ENCODE assay signal across 3 cellular contexts in the genomic region with DNA sequence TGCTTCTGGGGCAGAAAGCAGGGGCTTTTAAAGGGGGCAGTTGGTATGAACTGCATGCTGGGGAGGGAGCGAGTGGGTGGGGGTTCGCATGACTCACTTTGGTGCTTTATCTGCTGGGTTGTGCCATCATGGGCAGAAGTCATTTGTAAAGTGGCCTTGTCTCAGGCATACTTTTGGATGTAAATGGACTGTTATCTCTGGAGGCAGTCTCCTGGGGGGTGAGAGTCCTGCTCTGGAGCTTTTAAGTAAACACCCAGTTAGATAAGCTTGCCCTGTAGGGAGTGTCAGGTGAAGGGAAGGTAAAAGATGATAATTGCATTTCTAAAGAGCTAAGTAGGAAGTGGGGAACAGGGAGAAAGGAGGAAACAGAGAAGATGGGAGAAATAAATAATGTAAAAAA.
TF ChIP-seq lines count a peak whose summit lies in the region.

No MANE protein-coding gene starts in this region.

TF ChIP-seq in SK-N-SH, 30 proteins besides CTCF, POLR2A, EP300 and RAD21:
- TF ChIP-seq, protein P1, sequence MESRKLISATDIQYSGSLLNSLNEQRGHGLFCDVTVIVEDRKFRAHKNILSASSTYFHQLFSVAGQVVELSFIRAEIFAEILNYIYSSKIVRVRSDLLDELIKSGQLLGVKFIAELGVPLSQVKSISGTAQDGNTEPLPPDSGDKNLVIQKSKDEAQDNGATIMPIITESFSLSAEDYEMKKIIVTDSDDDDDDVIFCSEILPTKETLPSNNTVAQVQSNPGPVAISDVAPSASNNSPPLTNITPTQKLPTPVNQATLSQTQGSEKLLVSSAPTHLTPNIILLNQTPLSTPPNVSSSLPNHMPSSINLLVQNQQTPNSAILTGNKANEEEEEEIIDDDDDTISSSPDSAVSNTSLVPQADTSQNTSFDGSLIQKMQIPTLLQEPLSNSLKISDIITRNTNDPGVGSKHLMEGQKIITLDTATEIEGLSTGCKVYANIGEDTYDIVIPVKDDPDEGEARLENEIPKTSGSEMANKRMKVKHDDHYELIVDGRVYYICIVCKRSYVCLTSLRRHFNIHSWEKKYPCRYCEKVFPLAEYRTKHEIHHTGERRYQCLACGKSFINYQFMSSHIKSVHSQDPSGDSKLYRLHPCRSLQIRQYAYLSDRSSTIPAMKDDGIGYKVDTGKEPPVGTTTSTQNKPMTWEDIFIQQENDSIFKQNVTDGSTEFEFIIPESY (IDR thresholded peaks at IDR 0.05; ENCODE audit: borderline replicate concordance, low read depth): no peak
- TF ChIP-seq RFX5 (IDR thresholded peaks at IDR 0.05; ENCODE audit: low read length) (no peak), RXRA (IDR thresholded peaks at IDR 0.05; ENCODE audit: borderline replicate concordance, low read depth) (no peak), NFIC (IDR thresholded peaks at IDR 0.05; ENCODE audit: borderline replicate concordance) (no peak), FOXJ3 (CRISPR knock-in tag; IDR thresholded peaks at IDR 0.05) (no peak), TCF12 (IDR thresholded peaks at IDR 0.05) (no peak), JUND (IDR thresholded peaks at IDR 0.05) (no peak), SMC3 (IDR thresholded peaks at IDR 0.05; ENCODE audit: low read depth, low read length) (no peak), POLR2AphosphoS5 (IDR thresholded peaks at IDR 0.05; ENCODE audit: low read depth, low read length) (no peak), FOXM1 (IDR thresholded peaks at IDR 0.05; ENCODE audit: low read depth) (no peak), SIN3A (IDR thresholded peaks at IDR 0.05; ENCODE audit: borderline replicate concordance, low read depth, low read length) (no peak), ELF1 (IDR thresholded peaks at IDR 0.05) (no peak)
- TF ChIP-seq, protein P2, sequence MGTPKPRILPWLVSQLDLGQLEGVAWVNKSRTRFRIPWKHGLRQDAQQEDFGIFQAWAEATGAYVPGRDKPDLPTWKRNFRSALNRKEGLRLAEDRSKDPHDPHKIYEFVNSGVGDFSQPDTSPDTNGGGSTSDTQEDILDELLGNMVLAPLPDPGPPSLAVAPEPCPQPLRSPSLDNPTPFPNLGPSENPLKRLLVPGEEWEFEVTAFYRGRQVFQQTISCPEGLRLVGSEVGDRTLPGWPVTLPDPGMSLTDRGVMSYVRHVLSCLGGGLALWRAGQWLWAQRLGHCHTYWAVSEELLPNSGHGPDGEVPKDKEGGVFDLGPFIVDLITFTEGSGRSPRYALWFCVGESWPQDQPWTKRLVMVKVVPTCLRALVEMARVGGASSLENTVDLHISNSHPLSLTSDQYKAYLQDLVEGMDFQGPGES (IDR thresholded peaks at IDR 0.05; ENCODE audit: low read depth, low read length): no peak
TF ChIP-seq in SK-N-SH: peak in this region for 0.

TF ChIP-seq in SK-N-SH treated with all-trans-retinoic acid at 6 μM for 48 hours, 23 proteins besides CTCF, POLR2A, EP300 and RAD21 (continued from another document):
- TF ChIP-seq ZNF8 (CRISPR knock-in tag; IDR thresholded peaks at IDR 0.05) (no peak), ZNF70 (CRISPR knock-in tag; IDR thresholded peaks at IDR 0.05) (no peak), PPARA (CRISPR knock-in tag; IDR thresholded peaks at IDR 0.05; ENCODE audit: borderline replicate concordance) (no peak), ESRRG (CRISPR knock-in tag; IDR thresholded peaks at IDR 0.05) (no peak), ZFP3 (CRISPR knock-in tag; IDR thresholded peaks at IDR 0.05) (no peak), ZC3H10 (CRISPR knock-in tag; IDR thresholded peaks at IDR 0.05) (no peak), CSDC2 (CRISPR knock-in tag; IDR thresholded peaks at IDR 0.05) (no peak), GLIS3 (CRISPR knock-in tag; IDR thresholded peaks at IDR 0.05) (no peak), BACH2 (CRISPR knock-in tag; IDR thresholded peaks at IDR 0.05; ENCODE audit: borderline replicate concordance) (no peak), ARNTL (CRISPR knock-in tag; IDR thresholded peaks at IDR 0.05; ENCODE audit: borderline replicate concordance, low read depth) (no peak), SNAI2 (CRISPR knock-in tag; IDR thresholded peaks at IDR 0.05) (no peak), OSR1 (CRISPR knock-in tag; IDR thresholded peaks at IDR 0.05) (no peak)
- TF ChIP-seq, protein P3, sequence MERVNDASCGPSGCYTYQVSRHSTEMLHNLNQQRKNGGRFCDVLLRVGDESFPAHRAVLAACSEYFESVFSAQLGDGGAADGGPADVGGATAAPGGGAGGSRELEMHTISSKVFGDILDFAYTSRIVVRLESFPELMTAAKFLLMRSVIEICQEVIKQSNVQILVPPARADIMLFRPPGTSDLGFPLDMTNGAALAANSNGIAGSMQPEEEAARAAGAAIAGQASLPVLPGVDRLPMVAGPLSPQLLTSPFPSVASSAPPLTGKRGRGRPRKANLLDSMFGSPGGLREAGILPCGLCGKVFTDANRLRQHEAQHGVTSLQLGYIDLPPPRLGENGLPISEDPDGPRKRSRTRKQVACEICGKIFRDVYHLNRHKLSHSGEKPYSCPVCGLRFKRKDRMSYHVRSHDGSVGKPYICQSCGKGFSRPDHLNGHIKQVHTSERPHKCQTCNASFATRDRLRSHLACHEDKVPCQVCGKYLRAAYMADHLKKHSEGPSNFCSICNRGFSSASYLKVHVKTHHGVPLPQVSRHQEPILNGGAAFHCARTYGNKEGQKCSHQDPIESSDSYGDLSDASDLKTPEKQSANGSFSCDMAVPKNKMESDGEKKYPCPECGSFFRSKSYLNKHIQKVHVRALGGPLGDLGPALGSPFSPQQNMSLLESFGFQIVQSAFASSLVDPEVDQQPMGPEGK (CRISPR knock-in tag; IDR thresholded peaks at IDR 0.05; ENCODE audit: borderline replicate concordance): no peak
- TF ChIP-seq, protein P4, sequence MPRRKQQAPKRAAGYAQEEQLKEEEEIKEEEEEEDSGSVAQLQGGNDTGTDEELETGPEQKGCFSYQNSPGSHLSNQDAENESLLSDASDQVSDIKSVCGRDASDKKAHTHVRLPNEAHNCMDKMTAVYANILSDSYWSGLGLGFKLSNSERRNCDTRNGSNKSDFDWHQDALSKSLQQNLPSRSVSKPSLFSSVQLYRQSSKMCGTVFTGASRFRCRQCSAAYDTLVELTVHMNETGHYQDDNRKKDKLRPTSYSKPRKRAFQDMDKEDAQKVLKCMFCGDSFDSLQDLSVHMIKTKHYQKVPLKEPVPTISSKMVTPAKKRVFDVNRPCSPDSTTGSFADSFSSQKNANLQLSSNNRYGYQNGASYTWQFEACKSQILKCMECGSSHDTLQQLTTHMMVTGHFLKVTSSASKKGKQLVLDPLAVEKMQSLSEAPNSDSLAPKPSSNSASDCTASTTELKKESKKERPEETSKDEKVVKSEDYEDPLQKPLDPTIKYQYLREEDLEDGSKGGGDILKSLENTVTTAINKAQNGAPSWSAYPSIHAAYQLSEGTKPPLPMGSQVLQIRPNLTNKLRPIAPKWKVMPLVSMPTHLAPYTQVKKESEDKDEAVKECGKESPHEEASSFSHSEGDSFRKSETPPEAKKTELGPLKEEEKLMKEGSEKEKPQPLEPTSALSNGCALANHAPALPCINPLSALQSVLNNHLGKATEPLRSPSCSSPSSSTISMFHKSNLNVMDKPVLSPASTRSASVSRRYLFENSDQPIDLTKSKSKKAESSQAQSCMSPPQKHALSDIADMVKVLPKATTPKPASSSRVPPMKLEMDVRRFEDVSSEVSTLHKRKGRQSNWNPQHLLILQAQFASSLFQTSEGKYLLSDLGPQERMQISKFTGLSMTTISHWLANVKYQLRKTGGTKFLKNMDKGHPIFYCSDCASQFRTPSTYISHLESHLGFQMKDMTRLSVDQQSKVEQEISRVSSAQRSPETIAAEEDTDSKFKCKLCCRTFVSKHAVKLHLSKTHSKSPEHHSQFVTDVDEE (CRISPR knock-in tag; IDR thresholded peaks at IDR 0.05): no peak
- TF ChIP-seq, protein P5, sequence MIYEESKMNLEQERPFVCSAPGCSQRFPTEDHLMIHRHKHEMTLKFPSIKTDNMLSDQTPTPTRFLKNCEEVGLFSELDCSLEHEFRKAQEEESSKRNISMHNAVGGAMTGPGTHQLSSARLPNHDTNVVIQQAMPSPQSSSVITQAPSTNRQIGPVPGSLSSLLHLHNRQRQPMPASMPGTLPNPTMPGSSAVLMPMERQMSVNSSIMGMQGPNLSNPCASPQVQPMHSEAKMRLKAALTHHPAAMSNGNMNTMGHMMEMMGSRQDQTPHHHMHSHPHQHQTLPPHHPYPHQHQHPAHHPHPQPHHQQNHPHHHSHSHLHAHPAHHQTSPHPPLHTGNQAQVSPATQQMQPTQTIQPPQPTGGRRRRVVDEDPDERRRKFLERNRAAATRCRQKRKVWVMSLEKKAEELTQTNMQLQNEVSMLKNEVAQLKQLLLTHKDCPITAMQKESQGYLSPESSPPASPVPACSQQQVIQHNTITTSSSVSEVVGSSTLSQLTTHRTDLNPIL (CRISPR knock-in tag; IDR thresholded peaks at IDR 0.05; ENCODE audit: low read depth): no peak

TF ChIP-seq in HEK293, 187 proteins besides CTCF, POLR2A, EP300 and RAD21 (continues in another document):
- TF ChIP-seq, protein P6, sequence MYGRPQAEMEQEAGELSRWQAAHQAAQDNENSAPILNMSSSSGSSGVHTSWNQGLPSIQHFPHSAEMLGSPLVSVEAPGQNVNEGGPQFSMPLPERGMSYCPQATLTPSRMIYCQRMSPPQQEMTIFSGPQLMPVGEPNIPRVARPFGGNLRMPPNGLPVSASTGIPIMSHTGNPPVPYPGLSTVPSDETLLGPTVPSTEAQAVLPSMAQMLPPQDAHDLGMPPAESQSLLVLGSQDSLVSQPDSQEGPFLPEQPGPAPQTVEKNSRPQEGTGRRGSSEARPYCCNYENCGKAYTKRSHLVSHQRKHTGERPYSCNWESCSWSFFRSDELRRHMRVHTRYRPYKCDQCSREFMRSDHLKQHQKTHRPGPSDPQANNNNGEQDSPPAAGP (tag by site-specific recombination; IDR thresholded peaks at IDR 0.05): peak; percentile 95
- peak; percentile 63 for TF ChIP-seq ZIC2 (tag by site-specific recombination; IDR thresholded peaks at IDR 0.05)
- TF ChIP-seq ZFHX2 (tag by site-specific recombination; conservative IDR thresholded peaks at IDR 0.05): peak; percentile 64
- peak; percentile 31; the same call in 1 of the 2 replicates for TF ChIP-seq EGR2 (tag by site-specific recombination; IDR thresholded peaks at IDR 0.05; ENCODE audit: low read depth)
- no peak for TF ChIP-seq ZNF169 (tag by site-specific recombination; IDR thresholded peaks at IDR 0.05)
- TF ChIP-seq ZEB2 (tag by site-specific recombination; IDR thresholded peaks at IDR 0.05): 0 out of 2 replicates have a peak, but pooled peaks have one; percentile 34
- TF ChIP-seq ZNF214 (tag by site-specific recombination; IDR thresholded peaks at IDR 0.05; ENCODE audit: borderline replicate concordance): no peak
- TF ChIP-seq WT1 (tag by site-specific recombination; IDR thresholded peaks at IDR 0.05): peak; percentile 62
- no peak for TF ChIP-seq ZNF670 (tag by site-specific recombination; IDR thresholded peaks at IDR 0.05; ENCODE audit: low read depth)
- TF ChIP-seq ZNF366 (tag by site-specific recombination; conservative IDR thresholded peaks at IDR 0.05): peak; percentile 58
- TF ChIP-seq ZNF707 (tag by site-specific recombination; IDR thresholded peaks at IDR 0.05): no peak
- peak; percentile 63; the same call in 1 of the 2 replicates for TF ChIP-seq ZNF10 (tag by site-specific recombination; IDR thresholded peaks at IDR 0.05)
- no peak for TF ChIP-seq ZNF624 (tag by site-specific recombination; IDR thresholded peaks at IDR 0.05)
- TF ChIP-seq ZNF843 (tag by site-specific recombination; IDR thresholded peaks at IDR 0.05): peak; percentile 68; the same call in 1 of the 2 replicates
- TF ChIP-seq KLF16 (tag by site-specific recombination; IDR thresholded peaks at IDR 0.05): 0 out of 2 replicates have a peak, but pooled peaks have one; percentile 30
- no peak for TF ChIP-seq ZFP41 (tag by site-specific recombination; IDR thresholded peaks at IDR 0.05; ENCODE audit: borderline replicate concordance)
- peak; percentile 60 for TF ChIP-seq KLF1 (tag by site-specific recombination; IDR thresholded peaks at IDR 0.05)
- TF ChIP-seq, protein P7, sequence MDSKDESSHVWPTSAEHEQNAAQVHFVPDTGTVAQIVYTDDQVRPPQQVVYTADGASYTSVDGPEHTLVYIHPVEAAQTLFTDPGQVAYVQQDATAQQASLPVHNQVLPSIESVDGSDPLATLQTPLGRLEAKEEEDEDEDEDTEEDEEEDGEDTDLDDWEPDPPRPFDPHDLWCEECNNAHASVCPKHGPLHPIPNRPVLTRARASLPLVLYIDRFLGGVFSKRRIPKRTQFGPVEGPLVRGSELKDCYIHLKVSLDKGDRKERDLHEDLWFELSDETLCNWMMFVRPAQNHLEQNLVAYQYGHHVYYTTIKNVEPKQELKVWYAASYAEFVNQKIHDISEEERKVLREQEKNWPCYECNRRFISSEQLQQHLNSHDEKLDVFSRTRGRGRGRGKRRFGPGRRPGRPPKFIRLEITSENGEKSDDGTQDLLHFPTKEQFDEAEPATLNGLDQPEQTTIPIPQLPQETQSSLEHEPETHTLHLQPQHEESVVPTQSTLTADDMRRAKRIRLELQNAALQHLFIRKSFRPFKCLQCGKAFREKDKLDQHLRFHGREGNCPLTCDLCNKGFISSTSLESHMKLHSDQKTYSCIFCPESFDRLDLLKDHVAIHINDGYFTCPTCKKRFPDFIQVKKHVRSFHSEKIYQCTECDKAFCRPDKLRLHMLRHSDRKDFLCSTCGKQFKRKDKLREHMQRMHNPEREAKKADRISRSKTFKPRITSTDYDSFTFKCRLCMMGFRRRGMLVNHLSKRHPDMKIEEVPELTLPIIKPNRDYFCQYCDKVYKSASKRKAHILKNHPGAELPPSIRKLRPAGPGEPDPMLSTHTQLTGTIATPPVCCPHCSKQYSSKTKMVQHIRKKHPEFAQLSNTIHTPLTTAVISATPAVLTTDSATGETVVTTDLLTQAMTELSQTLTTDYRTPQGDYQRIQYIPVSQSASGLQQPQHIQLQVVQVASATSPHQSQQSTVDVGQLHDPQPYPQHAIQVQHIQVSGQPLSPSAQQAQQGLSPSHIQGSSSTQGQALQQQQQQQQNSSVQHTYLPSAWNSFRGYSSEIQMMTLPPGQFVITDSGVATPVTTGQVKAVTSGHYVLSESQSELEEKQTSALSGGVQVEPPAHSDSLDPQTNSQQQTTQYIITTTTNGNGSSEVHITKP (tag by site-specific recombination; IDR thresholded peaks at IDR 0.05): peak; percentile 86
- peak; percentile 60 for TF ChIP-seq FEZF1 (tag by site-specific recombination; IDR thresholded peaks at IDR 0.05)
- no peak for TF ChIP-seq ZNF658 (tag by site-specific recombination; IDR thresholded peaks at IDR 0.05)
- no peak for TF ChIP-seq ZNF530 (tag by site-specific recombination; IDR thresholded peaks at IDR 0.05; ENCODE audit: low read depth)
- no peak for TF ChIP-seq ZNF623 (tag by site-specific recombination; IDR thresholded peaks at IDR 0.05)
- no peak for TF ChIP-seq ZBTB20 (tag by site-specific recombination; IDR thresholded peaks at IDR 0.05)
- TF ChIP-seq IKZF3 (tag by site-specific recombination; IDR thresholded peaks at IDR 0.05): 0 out of 2 replicates have a peak, but pooled peaks have one; percentile 20
- peak; percentile 97 for TF ChIP-seq GLIS1 (tag by site-specific recombination; IDR thresholded peaks at IDR 0.05)
- TF ChIP-seq ZBTB7A (tag by site-specific recombination; IDR thresholded peaks at IDR 0.05; ENCODE audit: low read depth): no peak
- TF ChIP-seq ZNF274 (IDR thresholded peaks at IDR 0.05; ENCODE audit: low read length): no peak
- TF ChIP-seq ZNF274 (tag by site-specific recombination; IDR thresholded peaks at IDR 0.05; ENCODE audit: borderline replicate concordance): no peak
- TF ChIP-seq ZNF19 (tag by site-specific recombination; IDR thresholded peaks at IDR 0.05; ENCODE audit: low read depth): no peak
